ENCODE assay signal across 1 cellular context in genomic region chr4:24809376-24809775, GRCh38.
TF ChIP-seq lines count a peak whose summit lies in the region.

No MANE protein-coding gene starts in this region.

TF ChIP-seq in Ishikawa, 13 proteins besides CTCF, POLR2A, EP300 and RAD21 (continued from another document):
- TF ChIP-seq REST (IDR thresholded peaks at IDR 0.05; ENCODE audit: low read depth), result no peak
- TF ChIP-seq ZBTB7A (IDR thresholded peaks at IDR 0.05; ENCODE audit: low read depth), result no peak
- TF ChIP-seq TCF12 (IDR thresholded peaks at IDR 0.05; ENCODE audit: low read depth), result no peak
- no peak for TF ChIP-seq TAF1 (IDR thresholded peaks at IDR 0.05; ENCODE audit: low read depth)
- TF ChIP-seq YY1 (IDR thresholded peaks at IDR 0.05; ENCODE audit: low read depth), result no peak
- TF ChIP-seq CEBPB (IDR thresholded peaks at IDR 0.05), result no peak
- no peak for TF ChIP-seq MAX (IDR thresholded peaks at IDR 0.05)
- no peak for TF ChIP-seq FOXM1 (IDR thresholded peaks at IDR 0.05; ENCODE audit: borderline replicate concordance, low read depth)
- no peak for TF ChIP-seq TEAD4 (IDR thresholded peaks at IDR 0.05)
- no peak for TF ChIP-seq EGR1 (IDR thresholded peaks at IDR 0.05)
TF ChIP-seq in Ishikawa: peak in this region for 0.
